In genomic region chr2:204913854-204914464, GRCh38 we compare ENCODE assay signal across 1 cellular context.
A peak's percentile ranks its signal among the peaks of the same experiment; 100 is the strongest.
TF ChIP-seq lines count a peak whose summit lies in the region.

No MANE protein-coding gene starts in this region.

TF ChIP-seq in K562, 482 proteins besides CTCF, POLR2A, EP300 and RAD21 (continued from another document and continues in another):
- no peak for TF ChIP-seq RERE (CRISPR knock-in tag; IDR thresholded peaks at IDR 0.05; ENCODE audit: borderline replicate concordance)
- TF ChIP-seq, protein P1, sequence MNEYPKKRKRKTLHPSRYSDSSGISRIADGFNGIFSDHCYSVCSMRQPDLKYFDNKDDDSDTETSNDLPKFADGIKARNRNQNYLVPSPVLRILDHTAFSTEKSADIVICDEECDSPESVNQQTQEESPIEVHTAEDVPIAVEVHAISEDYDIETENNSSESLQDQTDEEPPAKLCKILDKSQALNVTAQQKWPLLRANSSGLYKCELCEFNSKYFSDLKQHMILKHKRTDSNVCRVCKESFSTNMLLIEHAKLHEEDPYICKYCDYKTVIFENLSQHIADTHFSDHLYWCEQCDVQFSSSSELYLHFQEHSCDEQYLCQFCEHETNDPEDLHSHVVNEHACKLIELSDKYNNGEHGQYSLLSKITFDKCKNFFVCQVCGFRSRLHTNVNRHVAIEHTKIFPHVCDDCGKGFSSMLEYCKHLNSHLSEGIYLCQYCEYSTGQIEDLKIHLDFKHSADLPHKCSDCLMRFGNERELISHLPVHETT (CRISPR knock-in tag; conservative IDR thresholded peaks at IDR 0.05 in 1 of 2, IDR thresholded peaks at IDR 0.05 in 1 of 2) = 0 out of 4 replicates have a peak, but pooled peaks of 1 of the 2 experiments have one; percentile 4
- no peak for TF ChIP-seq PYGO2 (tag; IDR thresholded peaks at IDR 0.05)
- peak; percentile 84; the same call in 1 of the 2 replicates for TF ChIP-seq TOE1 (IDR thresholded peaks at IDR 0.05; ENCODE audit: borderline replicate concordance)
- TF ChIP-seq TOE1 (CRISPR knock-in tag; IDR thresholded peaks at IDR 0.05; ENCODE audit: borderline replicate concordance, low read depth) = no peak
- TF ChIP-seq, protein P2, sequence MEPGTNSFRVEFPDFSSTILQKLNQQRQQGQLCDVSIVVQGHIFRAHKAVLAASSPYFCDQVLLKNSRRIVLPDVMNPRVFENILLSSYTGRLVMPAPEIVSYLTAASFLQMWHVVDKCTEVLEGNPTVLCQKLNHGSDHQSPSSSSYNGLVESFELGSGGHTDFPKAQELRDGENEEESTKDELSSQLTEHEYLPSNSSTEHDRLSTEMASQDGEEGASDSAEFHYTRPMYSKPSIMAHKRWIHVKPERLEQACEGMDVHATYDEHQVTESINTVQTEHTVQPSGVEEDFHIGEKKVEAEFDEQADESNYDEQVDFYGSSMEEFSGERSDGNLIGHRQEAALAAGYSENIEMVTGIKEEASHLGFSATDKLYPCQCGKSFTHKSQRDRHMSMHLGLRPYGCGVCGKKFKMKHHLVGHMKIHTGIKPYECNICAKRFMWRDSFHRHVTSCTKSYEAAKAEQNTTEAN (CRISPR knock-in tag; IDR thresholded peaks at IDR 0.05) = no peak
- TF ChIP-seq FOXK2 (conservative IDR thresholded peaks at IDR 0.05 in 1 of 2, IDR thresholded peaks at IDR 0.05 in 1 of 2; ENCODE audit: low read depth in 2 of 2) = peak in 1 of 2 experiments; percentile 90; a peak in 2 of 4 replicates
- no peak for TF ChIP-seq PML (IDR thresholded peaks at IDR 0.05; ENCODE audit: low read length)
- peak; percentile 37 for TF ChIP-seq POLR2B (IDR thresholded peaks at IDR 0.05; ENCODE audit: low read depth, partially characterized antibody)
- no peak for TF ChIP-seq CHCHD3 (CRISPR knock-in tag; IDR thresholded peaks at IDR 0.05)
- no peak for TF ChIP-seq POLR2G (IDR thresholded peaks at IDR 0.05; ENCODE audit: low read depth, low read length)
- no peak for TF ChIP-seq DPF2 (IDR thresholded peaks at IDR 0.05)
- TF ChIP-seq, protein P3, sequence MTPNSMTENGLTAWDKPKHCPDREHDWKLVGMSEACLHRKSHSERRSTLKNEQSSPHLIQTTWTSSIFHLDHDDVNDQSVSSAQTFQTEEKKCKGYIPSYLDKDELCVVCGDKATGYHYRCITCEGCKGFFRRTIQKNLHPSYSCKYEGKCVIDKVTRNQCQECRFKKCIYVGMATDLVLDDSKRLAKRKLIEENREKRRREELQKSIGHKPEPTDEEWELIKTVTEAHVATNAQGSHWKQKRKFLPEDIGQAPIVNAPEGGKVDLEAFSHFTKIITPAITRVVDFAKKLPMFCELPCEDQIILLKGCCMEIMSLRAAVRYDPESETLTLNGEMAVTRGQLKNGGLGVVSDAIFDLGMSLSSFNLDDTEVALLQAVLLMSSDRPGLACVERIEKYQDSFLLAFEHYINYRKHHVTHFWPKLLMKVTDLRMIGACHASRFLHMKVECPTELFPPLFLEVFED (CRISPR knock-in tag; conservative IDR thresholded peaks at IDR 0.05) = no peak
- no peak for TF ChIP-seq RHOXF2B (CRISPR knock-in tag; conservative IDR thresholded peaks at IDR 0.05)
- TF ChIP-seq SMARCA5 (IDR thresholded peaks at IDR 0.05) = no peak
- TF ChIP-seq MED1 (CRISPR knock-in tag; IDR thresholded peaks at IDR 0.05; ENCODE audit: borderline replicate concordance) = no peak
- TF ChIP-seq CBX8 (IDR thresholded peaks at IDR 0.05; ENCODE audit: borderline replicate concordance, extremely low read depth, low read depth, low read length, poor library complexity, severe bottlenecking) = no peak
- TF ChIP-seq NR4A1 (CRISPR knock-in tag; IDR thresholded peaks at IDR 0.05) = no peak
- TF ChIP-seq NR4A1 (tag; IDR thresholded peaks at IDR 0.05) = no peak
- no peak for TF ChIP-seq ATF4 (CRISPR knock-in tag; IDR thresholded peaks at IDR 0.05)
- no peak for TF ChIP-seq ARHGAP35 (IDR thresholded peaks at IDR 0.05; ENCODE audit: partially characterized antibody)
- TF ChIP-seq TFE3 (CRISPR knock-in tag; IDR thresholded peaks at IDR 0.05) = peak; percentile 84
- no peak for TF ChIP-seq KLF16 (IDR thresholded peaks at IDR 0.05)
- TF ChIP-seq NEUROD1 (IDR thresholded peaks at IDR 0.05; ENCODE audit: borderline replicate concordance, low read depth, low read length, partially characterized antibody) = no peak
- no peak for TF ChIP-seq HOMEZ (CRISPR knock-in tag; IDR thresholded peaks at IDR 0.05)
- TF ChIP-seq PBX2 (CRISPR knock-in tag; IDR thresholded peaks at IDR 0.05; ENCODE audit: low read depth) = no peak
- TF ChIP-seq PBX2 (tag; conservative IDR thresholded peaks at IDR 0.05; ENCODE audit: low read depth) = no peak
- TF ChIP-seq ZNF224 (CRISPR knock-in tag; IDR thresholded peaks at IDR 0.05) = no peak
- peak; percentile 54 for TF ChIP-seq USF2 (CRISPR knock-in tag; IDR thresholded peaks at IDR 0.05)
- TF ChIP-seq CAMTA2 (CRISPR knock-in tag; conservative IDR thresholded peaks at IDR 0.05) = no peak
- TF ChIP-seq, protein P4, sequence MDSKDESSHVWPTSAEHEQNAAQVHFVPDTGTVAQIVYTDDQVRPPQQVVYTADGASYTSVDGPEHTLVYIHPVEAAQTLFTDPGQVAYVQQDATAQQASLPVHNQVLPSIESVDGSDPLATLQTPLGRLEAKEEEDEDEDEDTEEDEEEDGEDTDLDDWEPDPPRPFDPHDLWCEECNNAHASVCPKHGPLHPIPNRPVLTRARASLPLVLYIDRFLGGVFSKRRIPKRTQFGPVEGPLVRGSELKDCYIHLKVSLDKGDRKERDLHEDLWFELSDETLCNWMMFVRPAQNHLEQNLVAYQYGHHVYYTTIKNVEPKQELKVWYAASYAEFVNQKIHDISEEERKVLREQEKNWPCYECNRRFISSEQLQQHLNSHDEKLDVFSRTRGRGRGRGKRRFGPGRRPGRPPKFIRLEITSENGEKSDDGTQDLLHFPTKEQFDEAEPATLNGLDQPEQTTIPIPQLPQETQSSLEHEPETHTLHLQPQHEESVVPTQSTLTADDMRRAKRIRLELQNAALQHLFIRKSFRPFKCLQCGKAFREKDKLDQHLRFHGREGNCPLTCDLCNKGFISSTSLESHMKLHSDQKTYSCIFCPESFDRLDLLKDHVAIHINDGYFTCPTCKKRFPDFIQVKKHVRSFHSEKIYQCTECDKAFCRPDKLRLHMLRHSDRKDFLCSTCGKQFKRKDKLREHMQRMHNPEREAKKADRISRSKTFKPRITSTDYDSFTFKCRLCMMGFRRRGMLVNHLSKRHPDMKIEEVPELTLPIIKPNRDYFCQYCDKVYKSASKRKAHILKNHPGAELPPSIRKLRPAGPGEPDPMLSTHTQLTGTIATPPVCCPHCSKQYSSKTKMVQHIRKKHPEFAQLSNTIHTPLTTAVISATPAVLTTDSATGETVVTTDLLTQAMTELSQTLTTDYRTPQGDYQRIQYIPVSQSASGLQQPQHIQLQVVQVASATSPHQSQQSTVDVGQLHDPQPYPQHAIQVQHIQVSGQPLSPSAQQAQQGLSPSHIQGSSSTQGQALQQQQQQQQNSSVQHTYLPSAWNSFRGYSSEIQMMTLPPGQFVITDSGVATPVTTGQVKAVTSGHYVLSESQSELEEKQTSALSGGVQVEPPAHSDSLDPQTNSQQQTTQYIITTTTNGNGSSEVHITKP (IDR thresholded peaks at IDR 0.05; ENCODE audit: partially characterized antibody) = peak; percentile 99
- no peak for TF ChIP-seq YBX1 (IDR thresholded peaks at IDR 0.05)
- no peak for TF ChIP-seq MAZ (CRISPR knock-in tag; conservative IDR thresholded peaks at IDR 0.05 in 1 of 2, IDR thresholded peaks at IDR 0.05 in 1 of 2)
- no peak for TF ChIP-seq SIN3A (IDR thresholded peaks at IDR 0.05; ENCODE audit: borderline replicate concordance in 2 of 2, control insufficient read depth in 1 of 2, low read depth in 2 of 2, low read length in 2 of 2)
- peak; percentile 62; the same call in 1 of the 2 replicates for TF ChIP-seq TCF7L2 (IDR thresholded peaks at IDR 0.05; ENCODE audit: low read depth, low read length)
- no peak for TF ChIP-seq SREBF2 (CRISPR knock-in tag; IDR thresholded peaks at IDR 0.05)
- TF ChIP-seq NR2C2 (CRISPR knock-in tag; IDR thresholded peaks at IDR 0.05) = no peak
- 0 out of 2 replicates have a peak, but pooled peaks have one; percentile 28 for TF ChIP-seq NR2C2 (tag; IDR thresholded peaks at IDR 0.05)
- peak; percentile 51 for TF ChIP-seq TBP (optimal IDR thresholded peaks at IDR 0.05; ENCODE audit: low read depth, low read length)
- TF ChIP-seq STAT5A (IDR thresholded peaks at IDR 0.05; ENCODE audit: borderline replicate concordance, low read length) = no peak
- TF ChIP-seq IFI16 (CRISPR knock-in tag; IDR thresholded peaks at IDR 0.05) = no peak
